Comparison of ENCODE assay signal across 11 cellular contexts in genomic region chr4:147578057-147578476, GRCh38. TPM values are rescaled to one million over a fixed set of nuclear protein-coding genes. Genes with fewer than 3 reads are reported as not detected.
DNase-seq lines count a peak whose midpoint lies in the region; TF ChIP-seq lines count a peak whose summit lies in the region.
"Had no signal": no experiment of that assay in that cellular context is flagged by ENCODE, and none has a peak within 500 bp of the region (broad histone marks: within the 10 kb centered on the region; RNA-seq: fewer than 3 reads in every experiment).

No MANE protein-coding gene starts in this region.

- POLR2A ChIA-PET in Caco-2 (lab: Charles Lee) = no interaction called here

- no peaks in the 10 kb centered on the region for H3K36me3 Mint-ChIP-seq in Caco-2 (ENCODE audit: insufficient read depth, unreplicated experiment)

- H3K27me3 Mint-ChIP-seq in Caco-2 (ENCODE audit: insufficient read depth, unreplicated experiment) = no peaks in the 10 kb centered on the region
- H3K27me3 Mint-ChIP-seq: stimulated activated naive CD8-positive, alpha-beta T cell treated with anti-CD3 and anti-CD28 coated beads, Interleukin-15, Interleukin-2, amounts not matched to agents 100 ng/mL and 50 ng/mL, for 24 hours had no signal

- no peak overlapping the region for H3K4me3 Mint-ChIP-seq in Caco-2 (ENCODE audit: unreplicated experiment)
- H3K4me3 Mint-ChIP-seq: stimulated activated naive CD8-positive, alpha-beta T cell treated with anti-CD3 and anti-CD28 coated beads, Interleukin-15, Interleukin-2, amounts not matched to agents 100 ng/mL and 50 ng/mL, for 24 hours had no signal

- peak; percentile 76 for DNase-seq in AG08396 (ENCODE audit: low spot score)
- peak; percentile 99 for DNase-seq in HPDE6-E6E7 (ENCODE audit: extremely low spot score)
- peak; percentile 94 for DNase-seq in astrocyte of the spinal cord (ENCODE audit: low read depth, low spot score)
- peak; percentile 81 for DNase-seq in kidney glomerular epithelial cell (lab: John Stamatoyannopoulos, UW)
- DNase-seq in Caco-2 = no peak
- no peak for DNase-seq in COR-L47 (lab: John Stamatoyannopoulos, UW)
- DNase-seq in NCI-H2171 (lab: John Stamatoyannopoulos, UW) = no peak
- no peak for DNase-seq in activated naive CD4-positive, alpha-beta T cell treated with Interleukin-2 at 50 U/mL for 16 hours
- DNase-seq: activated CD4-positive, CD25-positive, alpha-beta regulatory T cell treated with anti-CD3 and anti-CD28 coated beads, Interleukin-2, amount 50 U/mL, for 72 hours; right cardiac atrium had no signal

- TF ChIP-seq CTCF in astrocyte of the spinal cord (IDR thresholded peaks at IDR 0.05; ENCODE audit: low read depth, low read length) (no peak), Caco-2 (IDR thresholded peaks at IDR 0.05; ENCODE audit: insufficient read depth in 1 of 2, low read depth in 1 of 2, low read length in 1 of 2, severe bottlenecking in 1 of 2, unreplicated experiment in 1 of 2) (no peak)

- peaks cover 6% of the 10 kb centered on the region for H3K4me1 Mint-ChIP-seq in Caco-2 (ENCODE audit: low read depth, unreplicated experiment)

- H3K36me3 ChIP-seq in Caco-2 (ENCODE audit: control insufficient read depth, insufficient read depth, low read length) = no peaks in the 10 kb centered on the region

- in situ Hi-C loops in astrocyte of the spinal cord (cut with HindIII; ENCODE audit: low sequenced_read_pairs) = no loop called here

- CTCF ChIA-PET in Caco-2 (lab: Charles Lee) = interaction anchor here (0.8 kb wide), 1 partner anchor 289 kb away, joined by 3 read pairs; no protein-coding TSS in a partner anchor

- H3K9me3 Mint-ChIP-seq in Caco-2 (ENCODE audit: unreplicated experiment) = no peaks in the 10 kb centered on the region
- H3K9me3 Mint-ChIP-seq: stimulated activated naive CD8-positive, alpha-beta T cell treated with anti-CD3 and anti-CD28 coated beads, Interleukin-15, Interleukin-2, amounts not matched to agents 100 ng/mL and 50 ng/mL, for 24 hours had no signal

- no peaks in the 10 kb centered on the region for H3K27me3 ChIP-seq in Caco-2 (replicated peaks; ENCODE audit: control insufficient read depth, insufficient read depth, low read length)

- intact Hi-C loops in Caco-2 (cut with micrococcal nuclease; ENCODE audit: unreplicated experiment) = no loop called here

- H3K4me3 ChIP-seq in astrocyte of the spinal cord (ENCODE audit: low read depth, low read length) (no peak overlapping the region), Caco-2 (ENCODE audit: low read depth, low read length) (no peak overlapping the region)

- no peak overlapping the region for H3K27ac Mint-ChIP-seq in Caco-2 (ENCODE audit: unreplicated experiment)
- H3K27ac Mint-ChIP-seq: stimulated activated naive CD8-positive, alpha-beta T cell treated with anti-CD3 and anti-CD28 coated beads, Interleukin-15, Interleukin-2, amounts not matched to agents 100 ng/mL and 50 ng/mL, for 24 hours had no signal

- peaks cover 4% of the 10 kb centered on the region for H3K4me1 ChIP-seq in Caco-2

- BruUV-seq in Caco-2 (replicated peaks; lab: Mats Ljungman, UMichigan) = no TSS peak

- H3K9me3 ChIP-seq in Caco-2 = no peaks in the 10 kb centered on the region

RNA-seq across cellular contexts. Expression of gene TMEM184C, which starts 39.1 kb away (rescaled TPM):
- 36.2 and 38.1 TPM in 2 replicates for total RNA-seq in Caco-2 (2022)

Comparison
In these comparisons a context has a peak if more than half of its experiments do, and no peak if none do; other contexts are left out.
1. DNase-seq: peak in AG08396 (single experiment), HPDE6-E6E7 (single experiment), astrocyte of the spinal cord (single experiment) and kidney glomerular epithelial cell (single experiment); none in Caco-2 (0 of 2), COR-L47 (single experiment), NCI-H2171 (single experiment) and activated naive CD4-positive, alpha-beta T cell treated with Interleukin-2 at 50 U/mL for 16 hours (single experiment).